ENCODE assay signal across 15 cellular contexts in the genomic region with DNA sequence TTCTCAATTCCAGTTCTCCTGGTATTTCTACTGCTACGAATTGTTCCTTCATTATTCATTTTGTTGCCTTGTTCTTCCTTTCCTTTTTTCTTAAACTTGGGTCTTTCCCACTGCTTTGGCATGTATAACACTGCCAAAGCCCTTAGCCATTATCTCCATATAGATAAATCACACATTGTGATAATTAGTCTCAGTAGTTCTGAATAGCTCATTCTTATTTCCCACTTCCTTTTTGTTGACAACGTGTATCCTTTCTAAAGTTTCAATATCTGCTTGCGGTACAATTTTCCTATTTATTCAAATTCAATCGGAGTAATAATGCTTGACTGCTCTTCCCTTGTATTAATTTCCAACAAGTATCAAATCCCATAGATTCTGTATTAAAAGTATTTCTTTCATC. TPM values are rescaled to one million over a fixed set of nuclear protein-coding genes. Genes with fewer than 3 reads are reported as not detected.
A peak's percentile ranks its signal among the peaks of the same experiment; 100 is the strongest.
DNase-seq lines count a peak whose midpoint lies in the region; ATAC-seq and TF ChIP-seq lines count a peak whose summit lies in the region.
"Had no signal": no experiment of that assay in that cellular context is flagged by ENCODE, and none has a peak within 500 bp of the region (broad histone marks: within the 10 kb centered on the region; RNA-seq: fewer than 3 reads in every experiment).

No MANE protein-coding gene starts in this region.

- no peaks in the 10 kb centered on the region for H3K9me3 Mint-ChIP-seq in neural progenitor cell
- H3K9me3 Mint-ChIP-seq: CD8-positive, alpha-beta T cell had no signal

- H3K9me3 ChIP-seq in DOHH2 (ENCODE audit: control insufficient read depth, insufficient read depth, low read length), result no peaks in the 10 kb centered on the region
- H3K9me3 ChIP-seq in OCI-LY3 (ENCODE audit: insufficient read depth, low read length), result no peaks in the 10 kb centered on the region
- no peaks in the 10 kb centered on the region for H3K9me3 ChIP-seq in neural progenitor cell (ENCODE audit: low read depth)
- no peaks in the 10 kb centered on the region for H3K9me3 ChIP-seq in SJCRH30 (replicated peaks)
- H3K9me3 ChIP-seq: HAP-1 had no signal

- H3K27me3 Mint-ChIP-seq in neural progenitor cell (ENCODE audit: insufficient read depth, low read depth), result peaks cover 4% of the 10 kb centered on the region

- no peaks in the 10 kb centered on the region for H3K79me2 ChIP-seq in DOHH2 (ENCODE audit: control insufficient read depth, low read length)
- H3K79me2 ChIP-seq in OCI-LY3 (ENCODE audit: low read length), result no peaks in the 10 kb centered on the region
- H3K79me2 ChIP-seq in neural progenitor cell (ENCODE audit: low read depth), result no peaks in the 10 kb centered on the region

- H3K4me1 Mint-ChIP-seq in neural progenitor cell, result no peaks in the 10 kb centered on the region

- H3K4me2 ChIP-seq in DOHH2 (ENCODE audit: low read length) (peak overlapping the region; percentile 48), OCI-LY3 (ENCODE audit: low read length) (peak overlapping the region; percentile 5), neural progenitor cell (no peak overlapping the region)
- H3K4me2 ChIP-seq: BLaER1 had no signal

- no peak overlapping the region for H3K4me3 Mint-ChIP-seq in neural progenitor cell
- H3K4me3 Mint-ChIP-seq: CD14-positive monocyte; CD8-positive, alpha-beta T cell had no signal

- TF ChIP-seq CTCF in DOHH2 (IDR thresholded peaks at IDR 0.05; ENCODE audit: low read depth, low read length, poor library complexity, severe bottlenecking), result no peak
- no peak for TF ChIP-seq CTCF in OCI-LY3 (IDR thresholded peaks at IDR 0.05; ENCODE audit: low read depth, low read length)
- TF ChIP-seq CTCF in neural progenitor cell (IDR thresholded peaks at IDR 0.05), result no peak

- H3K9me2 ChIP-seq in DOHH2 (replicated peaks; ENCODE audit: control insufficient read depth, low read length), result no peaks in the 10 kb centered on the region

- no peak overlapping the region for H3K27ac Mint-ChIP-seq in neural progenitor cell
- H3K27ac Mint-ChIP-seq: CD8-positive, alpha-beta T cell had no signal

- no peak overlapping the region for H3K9ac ChIP-seq in OCI-LY3 (ENCODE audit: low read length)
- H3K9ac ChIP-seq in neural progenitor cell, result no peak overlapping the region
- H3K9ac ChIP-seq: BLaER1 had no signal

- H3K4me1 ChIP-seq in DOHH2 (ENCODE audit: control insufficient read depth, low read length), result peaks cover 20% of the 10 kb centered on the region
- H3K4me1 ChIP-seq in OCI-LY3 (ENCODE audit: low read length), result peaks cover 9% of the 10 kb centered on the region
- H3K4me1 ChIP-seq in neural progenitor cell, result no peaks in the 10 kb centered on the region
- H3K4me1 ChIP-seq in SJCRH30, result no peaks in the 10 kb centered on the region
- H3K4me1 ChIP-seq: HAP-1 had no signal

- DNase-seq in neural progenitor cell (ENCODE audit: low spot score), result no peak
- no peak for DNase-seq in SJCRH30
- DNase-seq in CD1c-positive myeloid dendritic cell (ENCODE audit: extremely low spot score), result no peak
- no peak for DNase-seq in hepatic stellate cell (ENCODE audit: low spot score)
- DNase-seq: 8988T; Calu3; CD8-positive, alpha-beta T cell; DMS79 treated with DMSO at 0.1 percent for 48 hours; EL had no signal

- H3K27me3 ChIP-seq in DOHH2 (ENCODE audit: control insufficient read depth, low read length), result no peaks in the 10 kb centered on the region
- peaks cover 66% of the 10 kb centered on the region for H3K27me3 ChIP-seq in OCI-LY3 (ENCODE audit: low read depth, low read length)
- no peaks in the 10 kb centered on the region for H3K27me3 ChIP-seq in neural progenitor cell
- no peaks in the 10 kb centered on the region for H3K27me3 ChIP-seq in SJCRH30
- H3K27me3 ChIP-seq: BLaER1 had no signal

- H4K20me1 ChIP-seq in DOHH2 (ENCODE audit: control insufficient read depth, insufficient read depth, low read depth, low read length), result no peaks in the 10 kb centered on the region
- H4K20me1 ChIP-seq in OCI-LY3 (ENCODE audit: insufficient read depth, low read length), result no peaks in the 10 kb centered on the region
- no peaks in the 10 kb centered on the region for H4K20me1 ChIP-seq in neural progenitor cell (ENCODE audit: low read depth)
- H4K20me1 ChIP-seq: BLaER1 had no signal

- H3F3A ChIP-seq in DOHH2 (ENCODE audit: control insufficient read depth, insufficient read depth), result no peaks in the 10 kb centered on the region; the same call in 1 of the 2 replicates
- H3F3A ChIP-seq in neural progenitor cell (ENCODE audit: low read depth), result no peaks in the 10 kb centered on the region

- H3K4me3 ChIP-seq in DOHH2 (ENCODE audit: low read length) (peak overlapping the region; percentile 16), OCI-LY3 (ENCODE audit: low read length) (no peak overlapping the region), neural progenitor cell (no peak overlapping the region), SJCRH30 (no peak overlapping the region)
- H3K4me3 ChIP-seq: BLaER1, HAP-1 had no signal

- no peaks in the 10 kb centered on the region for H3K36me3 ChIP-seq in DOHH2 (ENCODE audit: control insufficient read depth, low read length)
- H3K36me3 ChIP-seq in OCI-LY3 (replicated peaks; ENCODE audit: low read depth, low read length), result no peaks in the 10 kb centered on the region
- H3K36me3 ChIP-seq in neural progenitor cell, result no peaks in the 10 kb centered on the region
- H3K36me3 ChIP-seq in SJCRH30, result no peaks in the 10 kb centered on the region
- H3K36me3 ChIP-seq: BLaER1, HAP-1 had no signal

- peak; percentile 48 for ATAC-seq in GM18868 (IDR thresholded peaks at IDR 0.05; ENCODE audit: unreplicated experiment)
- ATAC-seq: CD8-positive, alpha-beta T cell had no signal

- no peak overlapping the region for H3K27ac ChIP-seq in DOHH2 (ENCODE audit: low read depth, low read length)
- no peak overlapping the region for H3K27ac ChIP-seq in OCI-LY3 (ENCODE audit: low read length)
- H3K27ac ChIP-seq in neural progenitor cell, result no peak overlapping the region
- H3K27ac ChIP-seq in SJCRH30, result no peak overlapping the region
- H3K27ac ChIP-seq: BLaER1 had no signal

- H2AFZ ChIP-seq in OCI-LY3 (ENCODE audit: low read depth, low read length) (no peak overlapping the region), neural progenitor cell (replicated peaks) (peak overlapping the region; percentile 35)

- H3K36me3 Mint-ChIP-seq in neural progenitor cell, result no peaks in the 10 kb centered on the region
- H3K36me3 Mint-ChIP-seq: CD14-positive monocyte; CD8-positive, alpha-beta T cell had no signal

RNA-seq across cellular contexts. Expression of gene CAMK2D, which starts 14.5 kb away (rescaled TPM):
- total RNA-seq in neural progenitor cell (ENCODE audit: low replicate concordance), result 21.0 and 33.2 TPM in 2 replicates
- 35.4 and 36.4 TPM in 2 replicates for total RNA-seq in SJCRH30 (2014; rRNA removed; shearing (Covaris generic))
